Comparison of ENCODE assay signal across 11 cellular contexts in genomic region chr11:124934862-124935547, GRCh38. TPM values are rescaled to one million over a fixed set of nuclear protein-coding genes. Genes with fewer than 3 reads are reported as not detected.
DNase-seq lines count a peak whose midpoint lies in the region; ATAC-seq and TF ChIP-seq lines count a peak whose summit lies in the region.
"Had no signal": no experiment of that assay in that cellular context is flagged by ENCODE, and none has a peak within 500 bp of the region (broad histone marks: within the 10 kb centered on the region; RNA-seq: fewer than 3 reads in every experiment).

No MANE protein-coding gene starts in this region.

- H3K4me2 ChIP-seq in SK-N-SH, result no peak overlapping the region
- H3K4me2 ChIP-seq in hepatocyte, result no peak overlapping the region

- H3K9me3 ChIP-seq in SK-N-SH, result no peaks in the 10 kb centered on the region
- no peaks in the 10 kb centered on the region for H3K9me3 ChIP-seq in hepatocyte (ENCODE audit: low read depth)
- H3K9me3 ChIP-seq in BE2C, result no peaks in the 10 kb centered on the region

- H3F3A ChIP-seq in SK-N-SH (replicated peaks; ENCODE audit: insufficient read depth), result no peaks in the 10 kb centered on the region

- H3K4me1 ChIP-seq in SK-N-SH (ENCODE audit: control insufficient read depth in 1 of 2, insufficient read depth in 2 of 2, low read depth in 1 of 2, low read length in 1 of 2) (no peaks in the 10 kb centered on the region), hepatocyte (ENCODE audit: insufficient read depth) (no peaks in the 10 kb centered on the region), BE2C (no peaks in the 10 kb centered on the region)

- DNase-seq in SK-N-SH (no peak), astrocyte of the hippocampus (ENCODE audit: low read depth, low spot score) (peak; percentile 29), hepatocyte (ENCODE audit: low spot score) (peak; percentile 20), superior temporal gyrus (ENCODE audit: extremely low spot score) (peak; percentile 63), OCI-M1 (lab: John Stamatoyannopoulos, UW) (no peak), BE2C (no peak)
- no peak for DNase-seq in effector CD4-positive, alpha-beta T cell
- DNase-seq: natural killer cell; stimulated activated CD4-positive, alpha-beta T cell treated with anti-CD3 and anti-CD28 coated beads, Interleukin-4, amount 100 ng/mL, for 24 hours had no signal

- H2AFZ ChIP-seq in SK-N-SH (ENCODE audit: low read depth) (no peak overlapping the region), hepatocyte (no peak overlapping the region)

- no peaks in the 10 kb centered on the region for H3K9me2 ChIP-seq in SK-N-SH
- H3K9me2 ChIP-seq in hepatocyte (replicated peaks; ENCODE audit: insufficient read depth), result no peaks in the 10 kb centered on the region

- CTCF ChIA-PET in SK-N-SH (lab: Yijun Ruan, JAX), result interaction anchor here (0.6 to 3.2 kb wide), 4 partner anchors 19 to 470 kb away, joined by 3 to 7 read pairs (median 4); partner anchors contain the start of gene CCDC15

- H3K27me3 ChIP-seq in SK-N-SH (ENCODE audit: insufficient read depth) (no peaks in the 10 kb centered on the region), hepatocyte (peaks cover 4% of the 10 kb centered on the region), BE2C (peaks cover 52% of the 10 kb centered on the region)

- H4K20me1 ChIP-seq in SK-N-SH (ENCODE audit: insufficient read depth), result no peaks in the 10 kb centered on the region
- no peaks in the 10 kb centered on the region for H4K20me1 ChIP-seq in hepatocyte (ENCODE audit: insufficient read depth, poor library complexity, severe bottlenecking)

- no peak overlapping the region for H3K27ac ChIP-seq in SK-N-SH (ENCODE audit: low read depth in 2 of 2, low read length in 1 of 2)
- no peak overlapping the region for H3K27ac ChIP-seq in hepatocyte

- no peak for ATAC-seq in SK-N-SH treated with all-trans-retinoic acid at 6 μM for 48 hours
- ATAC-seq: natural killer cell had no signal

- POLR2A ChIA-PET in SK-N-SH (lab: Yijun Ruan, JAX), result no interaction called here

- 49% methylated on average over 4 of the region's 4 CpGs for WGBS in SK-N-SH (ENCODE audit: low lambda C conversion rate)
- WGBS in hepatocyte (ENCODE audit: low lambda C conversion rate, missing lambda C conversion rate), result 61% methylated on average over 4 of the region's 4 CpGs

- peak; percentile 18; the same call in 1 of the 2 replicates for TF ChIP-seq CTCF in SK-N-SH (IDR thresholded peaks at IDR 0.05)
- no peak for TF ChIP-seq CTCF in hepatocyte (IDR thresholded peaks at IDR 0.05; ENCODE audit: poor library complexity)
- TF ChIP-seq CTCF in BE2C (IDR thresholded peaks at IDR 0.05; ENCODE audit: low read depth, low read length), result no peak

- no peak overlapping the region for H3K9ac ChIP-seq in SK-N-SH

- H3K79me2 ChIP-seq in SK-N-SH (ENCODE audit: insufficient read depth) (no peaks in the 10 kb centered on the region), hepatocyte (no peaks in the 10 kb centered on the region)

- no peak for TF ChIP-seq RAD21 in SK-N-SH (IDR thresholded peaks at IDR 0.05; ENCODE audit: low read length)

- H3K4me3 ChIP-seq in SK-N-SH (ENCODE audit: low read depth in 2 of 2, low read length in 1 of 2) (no peak overlapping the region), hepatocyte (no peak overlapping the region), BE2C (ENCODE audit: low read depth, low read length) (no peak overlapping the region)

- no peak for TF ChIP-seq EP300 in SK-N-SH (IDR thresholded peaks at IDR 0.05; ENCODE audit: borderline replicate concordance in 1 of 2, low read depth in 1 of 2, low read length in 1 of 2)

- no peaks in the 10 kb centered on the region for H3K36me3 ChIP-seq in SK-N-SH (replicated peaks in 1 of 2; ENCODE audit: control insufficient read depth in 1 of 2, insufficient read depth in 2 of 2, low read length in 1 of 2)
- no peaks in the 10 kb centered on the region for H3K36me3 ChIP-seq in hepatocyte (replicated peaks; ENCODE audit: insufficient read depth, low read depth)
- no peaks in the 10 kb centered on the region for H3K36me3 ChIP-seq in BE2C

TF ChIP-seq in SK-N-SH, 30 proteins besides CTCF, POLR2A, EP300 and RAD21:
- TF ChIP-seq RFX5 (IDR thresholded peaks at IDR 0.05; ENCODE audit: low read length) (no peak), CHD2 (IDR thresholded peaks at IDR 0.05; ENCODE audit: low read length, partially characterized antibody) (no peak)

TF ChIP-seq in SK-N-SH treated with all-trans-retinoic acid at 6 μM for 48 hours, 23 proteins besides CTCF, POLR2A, EP300 and RAD21:
- TF ChIP-seq ARNTL (CRISPR knock-in tag; IDR thresholded peaks at IDR 0.05; ENCODE audit: borderline replicate concordance, low read depth), result no peak

RNA-seq across cellular contexts. Expression of gene HEPACAM, which starts 0.8 kb away (rescaled TPM):
- polyA plus RNA-seq in SK-N-SH (2012; rRNA removed) (not detected in 2 replicates), hepatocyte (not detected in 2 replicates)
- not detected in 2 replicates for polyA plus RNA-seq in SK-N-SH (2012; cell fraction: cytosol; rRNA removed)
- polyA plus RNA-seq in SK-N-SH (2012; cell fraction: nucleus; rRNA removed), result 0.01 and 0.07 TPM in 2 replicates
- 0.04 and 0.07 TPM in 2 replicates for total RNA-seq in hepatocyte
- polyA plus RNA-seq in BE2C (2012; ENCODE audit: insufficient read depth, insufficient read length, low read depth), result not detected
- total RNA-seq: natural killer cell had no signal

RNA-seq across cellular contexts. Expression of gene HEPN1, which starts 16.0 kb away (rescaled TPM):
- not detected in 2 replicates for polyA plus RNA-seq in SK-N-SH (2012; rRNA removed)
- polyA plus RNA-seq in SK-N-SH (2012; cell fraction: cytosol; rRNA removed), result not detected in 2 replicates
- polyA plus RNA-seq in SK-N-SH (2012; cell fraction: nucleus; rRNA removed), result not detected in 2 replicates
- total RNA-seq in hepatocyte, result not detected in 2 replicates
- polyA plus RNA-seq in hepatocyte, result not detected in 2 replicates
- polyA plus RNA-seq in BE2C (2012; ENCODE audit: insufficient read depth, insufficient read length, low read depth), result not detected
- total RNA-seq: natural killer cell, subcutaneous adipose tissue had no signal

RNA-seq across cellular contexts. Expression of gene CCDC15, which starts 19.0 kb away (rescaled TPM):
- 0.69 and 0.91 TPM in 2 replicates for polyA plus RNA-seq in SK-N-SH (2012; rRNA removed)
- polyA plus RNA-seq in SK-N-SH (2012; cell fraction: cytosol; rRNA removed), result 0.88 and 1.0 TPM in 2 replicates
- polyA plus RNA-seq in SK-N-SH (2012; cell fraction: nucleus; rRNA removed), result 0.76 and 1.2 TPM in 2 replicates
- total RNA-seq in hepatocyte, result 1.3 and 2.3 TPM in 2 replicates
- 0.97 and 1.1 TPM in 2 replicates for polyA plus RNA-seq in hepatocyte
- 1.1 TPM for polyA plus RNA-seq in BE2C (2012; ENCODE audit: insufficient read depth, insufficient read length, low read depth)

RNA-seq across cellular contexts. Expression of gene ROBO4, which starts 37.3 kb away (rescaled TPM):
- polyA plus RNA-seq in SK-N-SH (2012; rRNA removed) (0.31 and 0.95 TPM in 2 replicates), hepatocyte (0.28 TPM in 1 of 2 replicates, not detected in the other)
- polyA plus RNA-seq in SK-N-SH (2012; cell fraction: cytosol; rRNA removed), result 0.13 and 0.45 TPM in 2 replicates
- polyA plus RNA-seq in SK-N-SH (2012; cell fraction: nucleus; rRNA removed), result 1.9 and 2.2 TPM in 2 replicates
- total RNA-seq in hepatocyte, result 0.48 and 2.0 TPM in 2 replicates
- not detected for polyA plus RNA-seq in BE2C (2012; ENCODE audit: insufficient read depth, insufficient read length, low read depth)
- total RNA-seq: natural killer cell had no signal

Comparison
In these comparisons a context has a peak if more than half of its experiments do, and no peak if none do; other contexts are left out.
1. DNase-seq: peak in astrocyte of the hippocampus (single experiment), hepatocyte (single experiment) and superior temporal gyrus (single experiment); none in SK-N-SH (single experiment), OCI-M1 (single experiment), BE2C (single experiment) and effector CD4-positive, alpha-beta T cell (single experiment).